16 cellular contexts compared by ENCODE assay signal in the genomic region with DNA sequence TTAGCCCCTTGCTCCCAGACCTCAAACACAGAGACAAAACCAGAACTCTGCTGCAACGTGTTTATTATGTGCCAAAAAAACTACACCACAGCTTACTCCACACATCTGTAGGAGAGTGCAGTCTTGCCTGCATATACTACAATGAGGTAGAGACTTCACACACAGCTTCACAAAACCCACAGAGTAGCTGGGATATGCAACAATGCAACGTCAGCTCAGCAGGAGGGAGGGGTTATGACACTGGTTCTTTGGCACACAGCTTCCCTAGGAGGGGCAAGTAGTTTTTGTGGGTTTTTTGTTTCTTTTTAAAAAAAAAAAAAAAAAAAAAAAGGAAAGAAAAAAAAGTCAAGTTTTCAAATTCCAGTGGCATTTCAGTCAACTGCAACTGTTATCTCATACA. TPM values are rescaled to one million over a fixed set of nuclear protein-coding genes. Genes with fewer than 3 reads are reported as not detected.
DNase-seq lines count a peak whose midpoint lies in the region; TF ChIP-seq lines count a peak whose summit lies in the region.
"Had no signal": no experiment of that assay in that cellular context is flagged by ENCODE, and none has a peak within 500 bp of the region (broad histone marks: within the 10 kb centered on the region; RNA-seq: fewer than 3 reads in every experiment).

No MANE protein-coding gene starts in this region.

- no peaks in the 10 kb centered on the region for H3K9me3 Mint-ChIP-seq in T-helper 2 cell treated with Interferon-gamma antibody and Interleukin-4, amounts not matched to agents 5 μg/mL and 100 μg/mL, for 36 hours
- H3K9me3 Mint-ChIP-seq in glutamatergic neuron (ENCODE audit: unreplicated experiment) = peaks cover 6% of the 10 kb centered on the region
- H3K9me3 Mint-ChIP-seq: activated T-cell treated with anti-CD3 and anti-CD28 coated beads, Interleukin-2, amount 50 U/mL, for 4 hours had no signal

- no peak for TF ChIP-seq CTCF in AG04449 (IDR thresholded peaks at IDR 0.05; ENCODE audit: insufficient read depth, low read length, missing control alignments)
- TF ChIP-seq CTCF in fibroblast of villous mesenchyme (IDR thresholded peaks at IDR 0.05; ENCODE audit: insufficient read depth, low read depth, low read length) = no peak
- no peak for TF ChIP-seq CTCF in glutamatergic neuron (IDR thresholded peaks at IDR 0.05; ENCODE audit: partially characterized antibody, unreplicated experiment)

- DNase-seq in AG04449 (ENCODE audit: low read depth, low spot score) = peak; percentile 75
- peak; percentile 72 for DNase-seq in H7
- DNase-seq in T-helper 2 cell treated with Interferon-gamma antibody and Interleukin-4, amounts not matched to agents 5 μg/mL and 100 μg/mL, for 36 hours (ENCODE audit: low spot score) = no peak
- peak; percentile 52 for DNase-seq in fibroblast of villous mesenchyme (ENCODE audit: low read depth)
- no peak for DNase-seq in NCI-H1092 treated with DMSO at 0.1 percent for 48 hours (lab: John Stamatoyannopoulos, UW)
- no peak for DNase-seq in DMS53 (lab: John Stamatoyannopoulos, UW)
- no peak for DNase-seq in COR-L47 (lab: John Stamatoyannopoulos, UW)
- DNase-seq in glutamatergic neuron = no peak
- DNase-seq: activated T-cell treated with anti-CD3 and anti-CD28 coated beads, Interleukin-2, amount 50 U/mL, for 4 hours; AML-193; dermis blood vessel endothelial cell; heart right ventricle; NCI-H2081 treated with DMSO at 0.1 percent for 48 hours; PC-9; right lobe of liver; uterus had no signal

- POLR2A ChIA-PET in AG04449 (lab: Yijun Ruan, JAX) = interaction anchor here (0.6 to 1.0 kb wide), 3 partner anchors 24 to 30 kb away, joined by 3 to 4 read pairs (median 3); no protein-coding TSS in a partner anchor

- H3K27me3 ChIP-seq in H7 (ENCODE audit: control insufficient read depth, insufficient read depth, low read length) = no peaks in the 10 kb centered on the region
- H3K27me3 ChIP-seq: right lobe of liver, uterus had no signal

- CTCF ChIA-PET in AG04449 (lab: Yijun Ruan, JAX) = interaction anchor here (0.7 to 7.8 kb wide), 6 partner anchors 10 to 457 kb away, joined by 3 to 106 read pairs (median 4); no protein-coding TSS in a partner anchor

- peaks cover 2% of the 10 kb centered on the region for H3K27me3 Mint-ChIP-seq in T-helper 2 cell treated with Interferon-gamma antibody and Interleukin-4, amounts not matched to agents 5 μg/mL and 100 μg/mL, for 36 hours (ENCODE audit: low read depth)
- peaks cover 5% of the 10 kb centered on the region for H3K27me3 Mint-ChIP-seq in glutamatergic neuron (ENCODE audit: unreplicated experiment)

- H3K4me1 Mint-ChIP-seq in T-helper 2 cell treated with Interferon-gamma antibody and Interleukin-4, amounts not matched to agents 5 μg/mL and 100 μg/mL, for 36 hours (ENCODE audit: low read depth) = peaks cover 17% of the 10 kb centered on the region
- H3K4me1 Mint-ChIP-seq in glutamatergic neuron (ENCODE audit: low read depth, unreplicated experiment) = peaks cover 3% of the 10 kb centered on the region

- peaks cover 10% of the 10 kb centered on the region for H3K36me3 ChIP-seq in H7 (replicated peaks; ENCODE audit: control insufficient read depth, insufficient read depth, low read length)
- H3K36me3 ChIP-seq: uterus had no signal

- H3K27ac Mint-ChIP-seq in T-helper 2 cell treated with Interferon-gamma antibody and Interleukin-4, amounts not matched to agents 5 μg/mL and 100 μg/mL, for 36 hours = peak overlapping the region; percentile 67
- H3K27ac Mint-ChIP-seq in glutamatergic neuron (ENCODE audit: unreplicated experiment) = no peak overlapping the region

- H3K4me3 Mint-ChIP-seq in T-helper 2 cell treated with Interferon-gamma antibody and Interleukin-4, amounts not matched to agents 5 μg/mL and 100 μg/mL, for 36 hours = no peak overlapping the region
- H3K4me3 Mint-ChIP-seq in glutamatergic neuron (ENCODE audit: unreplicated experiment) = no peak overlapping the region

- peaks cover 18% of the 10 kb centered on the region for H3K36me3 Mint-ChIP-seq in T-helper 2 cell treated with Interferon-gamma antibody and Interleukin-4, amounts not matched to agents 5 μg/mL and 100 μg/mL, for 36 hours (ENCODE audit: low read depth)
- no peaks in the 10 kb centered on the region for H3K36me3 Mint-ChIP-seq in glutamatergic neuron (ENCODE audit: unreplicated experiment)

- H3K4me3 ChIP-seq in AG04449 (ENCODE audit: low read depth, low read length) (no peak overlapping the region), H7 (ENCODE audit: insufficient read depth, low read depth, low read length) (no peak overlapping the region), fibroblast of villous mesenchyme (ENCODE audit: low read depth, low read length) (no peak overlapping the region)
- H3K4me3 ChIP-seq: heart right ventricle, PC-9, right lobe of liver, uterus had no signal

RNA-seq across cellular contexts. Expression of gene RPS17, which starts 2.9 kb away (rescaled TPM):
- total RNA-seq in H7 (2014; rRNA removed; shearing (Covaris generic)) = 2,542 and 3,503 TPM in 2 replicates
- total RNA-seq in fibroblast of villous mesenchyme = 1,123 and 1,371 TPM in 2 replicates
- 874 TPM for total RNA-seq in glutamatergic neuron (ENCODE audit: unreplicated experiment)

Comparison
In these comparisons a context has a peak if more than half of its experiments do, and no peak if none do; other contexts are left out.
1. DNase-seq: peak in AG04449 (single experiment), H7 (single experiment) and fibroblast of villous mesenchyme (single experiment); none in T-helper 2 cell treated with Interferon-gamma antibody and Interleukin-4, amounts not matched to agents 5 μg/mL and 100 μg/mL, for 36 hours (single experiment), NCI-H1092 treated with DMSO at 0.1 percent for 48 hours (single experiment), DMS53 (single experiment), COR-L47 (single experiment) and glutamatergic neuron (single experiment).